In the genomic region with DNA sequence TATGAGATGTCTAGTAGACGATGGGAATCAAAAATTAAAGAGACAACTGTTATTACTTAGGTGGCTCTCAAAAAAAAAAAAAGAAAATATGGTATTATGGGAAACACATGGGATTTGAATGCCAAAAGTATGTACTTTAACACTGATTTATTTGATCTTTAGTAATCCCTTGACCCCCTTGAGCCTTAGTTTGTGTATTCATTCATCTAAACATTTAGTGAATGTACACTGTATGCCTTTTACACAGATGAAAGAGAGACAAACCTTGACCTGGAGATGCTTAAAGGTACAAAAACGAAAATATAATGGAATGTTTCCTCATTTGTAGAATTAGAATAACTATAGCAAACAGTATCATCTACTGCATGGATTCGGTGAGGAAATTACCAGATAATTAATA, we compare ENCODE assay signal across 11 cellular contexts.
"Had no signal": no experiment of that assay in that cellular context is flagged by ENCODE, and none has a peak within 500 bp of the region (broad histone marks: within the 10 kb centered on the region; RNA-seq: fewer than 3 reads in every experiment).

No MANE protein-coding gene starts in this region.

- H3K4me1 Mint-ChIP-seq: GM23338, H9 had no signal

- ATAC-seq: GM23338, HCT116 had no signal

- H3K4me3 ChIP-seq: GM23248, GM23338, HAP-1 had no signal

- H3K9ac ChIP-seq: GM23248 had no signal

- H3K9me3 Mint-ChIP-seq: HFFc6 had no signal

- H3K4me1 ChIP-seq: HAP-1 had no signal

- H3K4me3 Mint-ChIP-seq: GM23338, H9, HFFc6 had no signal

- H3K9me3 ChIP-seq: HAP-1 had no signal

- FAIRE-seq: H1, H54 had no signal

- DNase-seq: GM23248, GOT3, H7, H9, HCEC 1CT, HFFc6 had no signal

- H2AFZ ChIP-seq: GM23248, GM23338 had no signal

- H3K27ac Mint-ChIP-seq: GM23338, H9, HFFc6 had no signal

- H3K4me2 ChIP-seq: GM23338 had no signal

- H3K36me3 ChIP-seq: HAP-1 had no signal

- H3K27ac ChIP-seq: GM23248 had no signal
